Comparison of ENCODE assay signal across 24 cellular contexts in genomic region chr22:48705917-48706605, GRCh38.
DNase-seq lines count a peak whose midpoint lies in the region; ATAC-seq, FAIRE-seq and TF ChIP-seq lines count a peak whose summit lies in the region.
"Had no signal": no experiment of that assay in that cellular context is flagged by ENCODE, and none has a peak within 500 bp of the region (broad histone marks: within the 10 kb centered on the region; RNA-seq: fewer than 3 reads in every experiment).

No MANE protein-coding gene starts in this region.

- DNase-seq in Right ventricle myocardium inferior (ENCODE audit: missing footprints) (peak; percentile 56), cardiac septum (ENCODE audit: low spot score) (no peak), WTC11 (ENCODE audit: low spot score) (peak; percentile 4), neural progenitor cell (ENCODE audit: low spot score) (no peak), spleen (peak; percentile 48), GM19239 (ENCODE audit: insufficient read length, low spot score) (no peak), RPMI8226 (no peak)
- DNase-seq in CD4-positive, alpha-beta memory T cell = no peak
- DNase-seq: 8988T; ACHN; BE2C; DMS153; DND-41; Karpas-422; NCI-H1092; NCI-H1436 treated with DMSO at 0.1 percent for 48 hours; NCI-H187 treated with DMSO at 0.1 percent for 48 hours; NCI-H446 treated with DMSO at 0.1 percent for 48 hours; NCI-H526; NCI-H82; NK-92 treated with Interleukin-12 subunit alpha and Interleukin-12 subunit beta, amount 100 ng/mL, for 24 hours; PC-3; SHP77 treated with DMSO at 0.1 percent for 48 hours had no signal

- no peak overlapping the region for H2AFZ ChIP-seq in neural progenitor cell (replicated peaks)

- H3K27ac Mint-ChIP-seq in WTC11 (no peak overlapping the region), neural progenitor cell (peak overlapping the region; percentile 63)
- no peak overlapping the region for H3K27ac Mint-ChIP-seq in CD4-positive, alpha-beta memory T cell

- no peak for ATAC-seq in Right ventricle myocardium inferior
- ATAC-seq in WTC11 = no peak
- ATAC-seq: PC-3 had no signal

- H3K27me3 Mint-ChIP-seq in WTC11 (ENCODE audit: low read depth) (no peaks in the 10 kb centered on the region), neural progenitor cell (ENCODE audit: insufficient read depth, low read depth) (no peaks in the 10 kb centered on the region)
- H3K27me3 Mint-ChIP-seq in CD4-positive, alpha-beta memory T cell = no peaks in the 10 kb centered on the region

- H3K36me3 ChIP-seq in neural progenitor cell = no peaks in the 10 kb centered on the region
- H3K36me3 ChIP-seq in spleen = no peaks in the 10 kb centered on the region
- H3K36me3 ChIP-seq in CD4-positive, alpha-beta memory T cell (ENCODE audit: insufficient read depth, low read length) = no peaks in the 10 kb centered on the region
- H3K36me3 ChIP-seq: BE2C had no signal

- peaks cover 7% of the 10 kb centered on the region for H4K20me1 ChIP-seq in neural progenitor cell (ENCODE audit: low read depth)

- WGBS in spleen, 5 donors = 82 to 88% (median 85%) methylated on average over 15 to 16 of the region's 16 CpGs

- H3K4me1 ChIP-seq in neural progenitor cell = peaks cover 23% of the 10 kb centered on the region
- no peaks in the 10 kb centered on the region for H3K4me1 ChIP-seq in spleen
- no peaks in the 10 kb centered on the region for H3K4me1 ChIP-seq in CD4-positive, alpha-beta memory T cell (ENCODE audit: insufficient read depth, low read length)
- H3K4me1 ChIP-seq: BE2C had no signal

- no peak for TF ChIP-seq POLR2A in spleen (IDR thresholded peaks at IDR 0.05)

- H3K27ac ChIP-seq in neural progenitor cell (no peak overlapping the region), spleen (no peak overlapping the region)
- H3K27ac ChIP-seq in CD4-positive, alpha-beta memory T cell (ENCODE audit: low read depth, low read length) = no peak overlapping the region

- intact Hi-C loops in Right ventricle myocardium inferior (cut with DNase I) (no loop called here), cardiac septum (cut with DNase I) (no loop called here), spleen (cut with DNase I; ENCODE audit: low total_unique reads) (no loop called here)
- intact Hi-C loops in CD4-positive, alpha-beta memory T cell (cut with micrococcal nuclease) = no loop called here

- H3K9me3 Mint-ChIP-seq in WTC11 = no peaks in the 10 kb centered on the region
- no peaks in the 10 kb centered on the region for H3K9me3 Mint-ChIP-seq in neural progenitor cell
- no peaks in the 10 kb centered on the region for H3K9me3 Mint-ChIP-seq in CD4-positive, alpha-beta memory T cell

- H3K4me3 Mint-ChIP-seq in WTC11 = no peak overlapping the region
- no peak overlapping the region for H3K4me3 Mint-ChIP-seq in neural progenitor cell
- H3K4me3 Mint-ChIP-seq in CD4-positive, alpha-beta memory T cell = no peak overlapping the region

- no peaks in the 10 kb centered on the region for H3K27me3 ChIP-seq in neural progenitor cell
- peaks cover 0 to 11% (median 0%) of the 10 kb centered on the region in 7 donors for H3K27me3 ChIP-seq in spleen (replicated peaks in 1 of 7)
- H3K27me3 ChIP-seq in CD4-positive, alpha-beta memory T cell (ENCODE audit: insufficient read depth, low read length) = no peaks in the 10 kb centered on the region
- H3K27me3 ChIP-seq: BE2C had no signal

- no peaks in the 10 kb centered on the region for H3F3A ChIP-seq in neural progenitor cell (ENCODE audit: low read depth)

- H3K9ac ChIP-seq in neural progenitor cell = no peak overlapping the region

- no peak for FAIRE-seq in GM19239 (lab: Jason Lieb, UNC)
- FAIRE-seq: H54 had no signal

- H3K4me1 Mint-ChIP-seq in WTC11 (0 out of 2 replicates have a peak, but pooled peaks cover 3% of the 10 kb centered on the region), neural progenitor cell (peaks cover 44% of the 10 kb centered on the region)
- H3K4me1 Mint-ChIP-seq in CD4-positive, alpha-beta memory T cell = no peaks in the 10 kb centered on the region

- H3K9me3 ChIP-seq in neural progenitor cell (ENCODE audit: low read depth) = no peaks in the 10 kb centered on the region
- H3K9me3 ChIP-seq in spleen = no peaks in the 10 kb centered on the region
- H3K9me3 ChIP-seq in CD4-positive, alpha-beta memory T cell (ENCODE audit: control insufficient read depth in 1 of 2, low read length in 2 of 2) = no peaks in the 10 kb centered on the region
- H3K9me3 ChIP-seq: BE2C had no signal

- TF ChIP-seq CTCF in WTC11 (IDR thresholded peaks at IDR 0.05) = no peak
- no peak for TF ChIP-seq CTCF in neural progenitor cell (IDR thresholded peaks at IDR 0.05)
- no peak for TF ChIP-seq CTCF in spleen (IDR thresholded peaks at IDR 0.05 in 8 of 11, conservative IDR thresholded peaks at IDR 0.05 in 3 of 11)

- H3K36me3 Mint-ChIP-seq in WTC11 (no peaks in the 10 kb centered on the region), neural progenitor cell (peaks cover 3% of the 10 kb centered on the region)
- no peaks in the 10 kb centered on the region for H3K36me3 Mint-ChIP-seq in CD4-positive, alpha-beta memory T cell

- CTCF ChIA-PET in WTC11 (lab: Charles Lee) = no interaction called here
- CTCF ChIA-PET in CD4-positive, alpha-beta memory T cell (lab: Charles Lee; ENCODE audit: partially characterized antibody) = no interaction called here

- H3K4me3 ChIP-seq in neural progenitor cell (no peak overlapping the region), spleen (no peak overlapping the region)
- H3K4me3 ChIP-seq in CD4-positive, alpha-beta memory T cell (ENCODE audit: low read length in 2 of 2) = no peak overlapping the region

- POLR2A ChIA-PET in WTC11 (lab: Charles Lee) = no interaction called here
- POLR2A ChIA-PET in CD4-positive, alpha-beta memory T cell (lab: Charles Lee; ENCODE audit: partially characterized antibody) = no interaction called here

- H3K4me2 ChIP-seq in neural progenitor cell = no peak overlapping the region

- H3K79me2 ChIP-seq in neural progenitor cell (ENCODE audit: low read depth) = no peaks in the 10 kb centered on the region

TF ChIP-seq in WTC11, 78 proteins besides CTCF, POLR2A, EP300 and RAD21:
- TF ChIP-seq ZNF671 (CRISPR knock-in tag; IDR thresholded peaks at IDR 0.05) (no peak), CREM (CRISPR knock-in tag; IDR thresholded peaks at IDR 0.05) (no peak), ATF1 (CRISPR knock-in tag; IDR thresholded peaks at IDR 0.05) (no peak), NFE2L1 (CRISPR knock-in tag; IDR thresholded peaks at IDR 0.05) (no peak), AR (CRISPR knock-in tag; IDR thresholded peaks at IDR 0.05) (no peak), IRF1 (CRISPR knock-in tag; IDR thresholded peaks at IDR 0.05) (no peak)

Comparison
In these comparisons a context has a peak if more than half of its experiments do, and no peak if none do; other contexts are left out.
1. DNase-seq: peak in Right ventricle myocardium inferior (single experiment), WTC11 (single experiment) and spleen (single experiment); none in cardiac septum (single experiment), neural progenitor cell (single experiment), CD4-positive, alpha-beta memory T cell (0 of 5), GM19239 (single experiment) and RPMI8226 (single experiment).